In genomic region chr3:59433546-59433945, GRCh38 we compare ENCODE assay signal across 19 cellular contexts.
DNase-seq lines count a peak whose midpoint lies in the region; ATAC-seq and TF ChIP-seq lines count a peak whose summit lies in the region.
"Had no signal": no experiment of that assay in that cellular context is flagged by ENCODE, and none has a peak within 500 bp of the region (broad histone marks: within the 10 kb centered on the region; RNA-seq: fewer than 3 reads in every experiment).

No MANE protein-coding gene starts in this region.

- H3K4me1 Mint-ChIP-seq in chondrocyte (ENCODE audit: low read depth) = peaks cover 26% of the 10 kb centered on the region
- H3K4me1 Mint-ChIP-seq: B cell had no signal

- no peaks in the 10 kb centered on the region for H3K9me3 ChIP-seq in MG63
- H3K9me3 ChIP-seq in suprapubic skin = no peaks in the 10 kb centered on the region
- H3K9me3 ChIP-seq: HAP-1 had no signal

- no peak for TF ChIP-seq POLR2A in suprapubic skin (IDR thresholded peaks at IDR 0.05)

- peaks cover 5% of the 10 kb centered on the region for H3K9me3 Mint-ChIP-seq in chondrocyte (ENCODE audit: low read depth)

- H3K36me3 Mint-ChIP-seq in chondrocyte (ENCODE audit: low read depth) = no peaks in the 10 kb centered on the region
- H3K36me3 Mint-ChIP-seq: CD4-positive, CD25-positive, alpha-beta regulatory T cell had no signal

- H3K4me3 Mint-ChIP-seq in chondrocyte (ENCODE audit: unreplicated experiment) = no peak overlapping the region
- H3K4me3 Mint-ChIP-seq: B cell; CD4-positive, CD25-positive, alpha-beta regulatory T cell; CD8-positive, alpha-beta memory T cell; HFFc6 had no signal

- TF ChIP-seq EP300 in suprapubic skin (IDR thresholded peaks at IDR 0.05) = no peak

- H3K27ac Mint-ChIP-seq in chondrocyte (ENCODE audit: unreplicated experiment) = peak overlapping the region; percentile 14
- H3K27ac Mint-ChIP-seq: B cell; CD4-positive, CD25-positive, alpha-beta regulatory T cell; CD8-positive, alpha-beta memory T cell; HFFc6 had no signal

- TF ChIP-seq CTCF in chondrocyte (IDR thresholded peaks at IDR 0.05) (no peak), suprapubic skin (IDR thresholded peaks at IDR 0.05) (no peak)

- ATAC-seq in GM19324 (IDR thresholded peaks at IDR 0.05; ENCODE audit: low FRiP score, unreplicated experiment) = no peak
- ATAC-seq: GM12878 had no signal

- DNase-seq in MG63 (peak; percentile 4), chondrocyte (ENCODE audit: low spot score) (no peak), iris pigment epithelial cell (ENCODE audit: low read depth) (peak; percentile 71), SHP77 treated with DMSO at 0.1 percent for 48 hours (lab: John Stamatoyannopoulos, UW) (no peak), suprapubic skin (ENCODE audit: low spot score in 2 of 2) (no peak)
- DNase-seq: CD4-positive, CD25-positive, alpha-beta regulatory T cell; CD8-positive, alpha-beta memory T cell; DMS 273 treated with DMSO at 0.1 percent for 48 hours; DMS79; EL; GDM1; GOT3; HFFc6 had no signal

- H3K27me3 ChIP-seq in MG63 (no peaks in the 10 kb centered on the region), suprapubic skin (no peaks in the 10 kb centered on the region)
- H3K27me3 ChIP-seq: BLaER1 had no signal

- H3K27me3 Mint-ChIP-seq in chondrocyte (ENCODE audit: low read depth) = no peaks in the 10 kb centered on the region
- H3K27me3 Mint-ChIP-seq: B cell; CD4-positive, CD25-positive, alpha-beta regulatory T cell; CD8-positive, alpha-beta memory T cell had no signal

- no peaks in the 10 kb centered on the region for H3K4me1 ChIP-seq in suprapubic skin
- H3K4me1 ChIP-seq: HAP-1 had no signal

- no peaks in the 10 kb centered on the region for H3K36me3 ChIP-seq in MG63
- no peaks in the 10 kb centered on the region for H3K36me3 ChIP-seq in suprapubic skin
- H3K36me3 ChIP-seq: BLaER1, HAP-1 had no signal

- 80% methylated on average over 4 of the region's 4 CpGs for WGBS in suprapubic skin

- H3K27ac ChIP-seq in suprapubic skin = no peak overlapping the region
- H3K27ac ChIP-seq: BLaER1, C4-2B had no signal

- no peak overlapping the region for H3K4me3 ChIP-seq in MG63
- H3K4me3 ChIP-seq in suprapubic skin = no peak overlapping the region
- H3K4me3 ChIP-seq: BLaER1, GM12878, HAP-1 had no signal

Comparison
In these comparisons a context has a peak if more than half of its experiments do, and no peak if none do; other contexts are left out.
1. DNase-seq: peak in MG63 (single experiment) and iris pigment epithelial cell (single experiment); none in chondrocyte (single experiment), SHP77 treated with DMSO at 0.1 percent for 48 hours (single experiment) and suprapubic skin (0 of 2).